Comparison of ENCODE assay signal across 8 cellular contexts in genomic region chr1:159854693-159855192, GRCh38. TPM values are rescaled to one million over a fixed set of nuclear protein-coding genes. Genes with fewer than 3 reads are reported as not detected.
A peak's percentile ranks its signal among the peaks of the same experiment; 100 is the strongest.
DNase-seq lines count a peak whose midpoint lies in the region; ATAC-seq and TF ChIP-seq lines count a peak whose summit lies in the region.

No MANE protein-coding gene starts in this region.

- H3K36me3 ChIP-seq in tibial nerve = peaks cover 0 to 16% (median 0%) of the 10 kb centered on the region in 3 donors

- no peaks in the 10 kb centered on the region for H3K9me3 Mint-ChIP-seq in Calu3 (ENCODE audit: low read depth, unreplicated experiment)

- H3K27ac ChIP-seq in tibial nerve = peak overlapping the region; percentile 94 to 97 (median 96)

- peak; percentile 39 to 86 for TF ChIP-seq EP300 in tibial nerve (IDR thresholded peaks at IDR 0.05)

- H3K4me1 ChIP-seq in tibial nerve = peaks cover 0 to 24% (median 16%) of the 10 kb centered on the region in 4 donors

- peak overlapping the region; percentile 69 for H3K4me3 Mint-ChIP-seq in Calu3 (ENCODE audit: low read depth, unreplicated experiment)
- H3K4me3 Mint-ChIP-seq in T-helper 17 cell = peak overlapping the region; percentile 97

- intact Hi-C loops in Calu3 (cut with micrococcal nuclease; ENCODE audit: unreplicated experiment) (loop anchor here (2.0 kb wide), 1 partner anchor 36 kb away; no protein-coding TSS in a partner anchor), left cardiac atrium (cut with DNase I) (loop anchor here in 1 of 2 donors (5.0 kb wide), 1 partner anchor 72 kb away; the partner anchor contains the start of gene DUSP23), posterior cingulate gyrus (cut with DNase I) (loop anchor here (1.0 to 5.0 kb wide), 2 partner anchors 57 to 74 kb away; partner anchors contain the start of gene DUSP23)

- H3K27ac Mint-ChIP-seq in Calu3 (ENCODE audit: unreplicated experiment) (peak overlapping the region; percentile 9), T-helper 17 cell (peak overlapping the region; percentile 93)

- no TSS peak for BruUV-seq in Calu3 (replicated peaks; lab: Mats Ljungman, UMichigan)

- H3K36me3 Mint-ChIP-seq in Calu3 (ENCODE audit: insufficient read depth, unreplicated experiment) (peaks cover 13% of the 10 kb centered on the region), T-helper 17 cell (ENCODE audit: low read depth) (peaks cover 2% of the 10 kb centered on the region)

- CTCF ChIA-PET in Calu3 (lab: Charles Lee) = no interaction called here

- H3K4me3 ChIP-seq in tibial nerve = peak overlapping the region; percentile 56 to 78 (median 68)

- H3K4me1 Mint-ChIP-seq in Calu3 (ENCODE audit: low read depth, unreplicated experiment) = peaks cover 11% of the 10 kb centered on the region
- H3K4me1 Mint-ChIP-seq in T-helper 17 cell = peaks cover 18% of the 10 kb centered on the region

- 0 to 1% methylated on average over 18 to 24 of the region's 59 CpGs for WGBS in tibial nerve, 2 donors

- H3K9me3 ChIP-seq in T-helper 17 cell (ENCODE audit: control insufficient read depth, low read length, poor library complexity, severe bottlenecking) (no peaks in the 10 kb centered on the region), tibial nerve (no peaks in the 10 kb centered on the region)

- H3K27me3 ChIP-seq in tibial nerve = no peaks in the 10 kb centered on the region

- no peak for TF ChIP-seq CTCF in Calu3 (IDR thresholded peaks at IDR 0.05; ENCODE audit: unreplicated experiment)
- peak in 2 of 5 experiments; percentile 36 to 68 for TF ChIP-seq CTCF in tibial nerve (IDR thresholded peaks at IDR 0.05)

- peak; percentile 81 for ATAC-seq in GM21529 (IDR thresholded peaks at IDR 0.05; ENCODE audit: unreplicated experiment)
- ATAC-seq in T-helper 17 cell = peak; percentile 96
- ATAC-seq in left cardiac atrium = peak; percentile 97

- H3K27me3 Mint-ChIP-seq in Calu3 (ENCODE audit: unreplicated experiment) (peaks cover 4% of the 10 kb centered on the region), T-helper 17 cell (peaks cover 1% of the 10 kb centered on the region)

- peak; percentile 45 to 87 for TF ChIP-seq POLR2A in tibial nerve (IDR thresholded peaks at IDR 0.05)

- DNase-seq in Calu3 (peak; percentile 84), Kasumi-1 (lab: John Stamatoyannopoulos, UW) (peak; percentile 17 to 32), T-helper 17 cell (peak; percentile 46 to 60 (median 49)), amniotic stem cell (lab: John Stamatoyannopoulos, UW) (peak; percentile 37), left cardiac atrium (peak; percentile 90), posterior cingulate gyrus (peak; percentile 48 to 97 (median 80)), tibial nerve (ENCODE audit: low spot score in 2 of 2) (peak; percentile 60 to 74)

RNA-seq across cellular contexts. Expression of gene VSIG8, which starts 7.7 kb away (rescaled TPM):
- total RNA-seq in Calu3 (2022) (not detected in 2 replicates), T-helper 17 cell (not detected), left cardiac atrium (not detected), tibial nerve (under 1 TPM in 1 of 4 donors, not detected in 3; 0.20 TPM)

RNA-seq across cellular contexts. Expression of gene SLAMF8, which starts 28.1 kb away (rescaled TPM):
- total RNA-seq in Calu3 (2022) (not detected in 2 replicates), T-helper 17 cell (under 1 TPM in 1 of 2 donors, not detected in 1; 0.44 TPM), left cardiac atrium (1 to 10 TPM; 2.4 to 4.4 TPM), tibial nerve (1 to 10 TPM; 2.2 to 6.9 (median 3.7) TPM)

RNA-seq across cellular contexts. Expression of gene CFAP45, which starts 45.2 kb away (rescaled TPM):
- total RNA-seq in Calu3 (2022) (1.6 and 1.8 TPM in 2 replicates), T-helper 17 cell (1 to 10 TPM; 4.6 to 6.3 TPM), left cardiac atrium (1 to 10 TPM; 1.6 to 2.0 TPM), tibial nerve (under 1 TPM in 3 of 4 donors, not detected in 1; 0.39 to 0.66 (median 0.63) TPM)

RNA-seq across cellular contexts. Expression of gene FCRL6, which starts 52.6 kb away (rescaled TPM):
- total RNA-seq in Calu3 (2022) (not detected in 2 replicates), T-helper 17 cell (under 1 TPM; 0.27 to 0.81 TPM), left cardiac atrium (1 to 10 TPM in 1 of 2 donors, under 1 TPM in 1; 0.21 to 1.1 TPM), tibial nerve (1 to 10 TPM in 2 of 4 donors, under 1 TPM in 2; 0.39 to 2.2 (median 1.4) TPM)

Comparison
In these comparisons a context has a peak if more than half of its experiments do, and no peak if none do; other contexts are left out.
1. Peak in every context shown above with its lines: DNase-seq, ATAC-seq, H3K4me3 ChIP-seq and H3K27ac ChIP-seq.
2. DNase-seq: peak in every context shown above with its lines; median percentile 90 in left cardiac atrium; 84 in Calu3; 80 in posterior cingulate gyrus; 67 in tibial nerve; 49 in T-helper 17 cell; 37 in amniotic stem cell; 24 in Kasumi-1.